2 cellular contexts compared by ENCODE assay signal in the genomic region with DNA sequence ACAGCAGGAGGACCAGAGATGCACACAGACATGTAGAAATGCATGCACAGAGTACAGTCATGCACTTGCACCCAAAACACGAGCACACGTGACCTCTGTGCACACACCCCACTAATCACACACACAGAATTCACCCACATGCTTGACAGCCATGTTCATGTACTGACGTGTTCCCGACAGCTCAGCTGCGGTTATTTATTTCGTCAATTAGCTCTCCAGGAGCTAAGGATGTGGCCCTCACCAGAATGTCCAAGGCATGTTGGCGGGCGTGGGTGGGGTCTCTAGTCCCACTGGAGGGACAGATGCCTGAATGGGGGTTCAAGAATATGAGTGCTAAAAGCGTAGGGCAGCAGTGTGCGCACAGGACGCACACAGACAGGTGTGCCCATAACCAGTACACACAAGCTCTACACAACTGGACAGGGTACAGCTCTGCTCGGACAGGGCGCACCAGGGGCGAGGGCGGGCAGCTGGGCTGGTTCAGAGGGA.
TF ChIP-seq lines count a peak whose summit lies in the region.

No MANE protein-coding gene starts in this region.

TF ChIP-seq in A549, 52 proteins besides CTCF, POLR2A, EP300 and RAD21:
- TF ChIP-seq BHLHE40 (IDR thresholded peaks at IDR 0.05; ENCODE audit: low read depth, low read length) (no peak), ZSCAN20 (CRISPR knock-in tag; IDR thresholded peaks at IDR 0.05) (no peak), ZNF302 (CRISPR knock-in tag; IDR thresholded peaks at IDR 0.05) (no peak), CEBPB (IDR thresholded peaks at IDR 0.05) (no peak), HOXB5 (CRISPR knock-in tag; IDR thresholded peaks at IDR 0.05) (no peak), CHD2 (IDR thresholded peaks at IDR 0.05; ENCODE audit: low read length, partially characterized antibody) (no peak)

TF ChIP-seq in GM12878, 131 proteins besides CTCF, POLR2A, EP300 and RAD21 (continues in another document):
- TF ChIP-seq, protein P1, sequence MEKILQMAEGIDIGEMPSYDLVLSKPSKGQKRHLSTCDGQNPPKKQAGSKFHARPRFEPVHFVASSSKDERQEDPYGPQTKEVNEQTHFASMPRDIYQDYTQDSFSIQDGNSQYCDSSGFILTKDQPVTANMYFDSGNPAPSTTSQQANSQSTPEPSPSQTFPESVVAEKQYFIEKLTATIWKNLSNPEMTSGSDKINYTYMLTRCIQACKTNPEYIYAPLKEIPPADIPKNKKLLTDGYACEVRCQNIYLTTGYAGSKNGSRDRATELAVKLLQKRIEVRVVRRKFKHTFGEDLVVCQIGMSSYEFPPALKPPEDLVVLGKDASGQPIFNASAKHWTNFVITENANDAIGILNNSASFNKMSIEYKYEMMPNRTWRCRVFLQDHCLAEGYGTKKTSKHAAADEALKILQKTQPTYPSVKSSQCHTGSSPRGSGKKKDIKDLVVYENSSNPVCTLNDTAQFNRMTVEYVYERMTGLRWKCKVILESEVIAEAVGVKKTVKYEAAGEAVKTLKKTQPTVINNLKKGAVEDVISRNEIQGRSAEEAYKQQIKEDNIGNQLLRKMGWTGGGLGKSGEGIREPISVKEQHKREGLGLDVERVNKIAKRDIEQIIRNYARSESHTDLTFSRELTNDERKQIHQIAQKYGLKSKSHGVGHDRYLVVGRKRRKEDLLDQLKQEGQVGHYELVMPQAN (conservative IDR thresholded peaks at IDR 0.05): 0 out of 2 replicates have a peak, but pooled peaks have one; percentile 4
- TF ChIP-seq SRF (IDR thresholded peaks at IDR 0.05; ENCODE audit: low read depth in 2 of 2, low read length in 2 of 2): no peak
- TF ChIP-seq TARDBP (IDR thresholded peaks at IDR 0.05; ENCODE audit: borderline replicate concordance): no peak
- TF ChIP-seq MYC (IDR thresholded peaks at IDR 0.05; ENCODE audit: insufficient read depth, insufficient read length, insufficient replicate concordance, low read length, severe bottlenecking): peak; percentile 41
- no peak for TF ChIP-seq IKZF1 (conservative IDR thresholded peaks at IDR 0.05)
- TF ChIP-seq, protein P2, sequence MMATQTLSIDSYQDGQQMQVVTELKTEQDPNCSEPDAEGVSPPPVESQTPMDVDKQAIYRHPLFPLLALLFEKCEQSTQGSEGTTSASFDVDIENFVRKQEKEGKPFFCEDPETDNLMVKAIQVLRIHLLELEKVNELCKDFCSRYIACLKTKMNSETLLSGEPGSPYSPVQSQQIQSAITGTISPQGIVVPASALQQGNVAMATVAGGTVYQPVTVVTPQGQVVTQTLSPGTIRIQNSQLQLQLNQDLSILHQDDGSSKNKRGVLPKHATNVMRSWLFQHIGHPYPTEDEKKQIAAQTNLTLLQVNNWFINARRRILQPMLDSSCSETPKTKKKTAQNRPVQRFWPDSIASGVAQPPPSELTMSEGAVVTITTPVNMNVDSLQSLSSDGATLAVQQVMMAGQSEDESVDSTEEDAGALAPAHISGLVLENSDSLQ (IDR thresholded peaks at IDR 0.05): peak; percentile 74
- peak; percentile 54; the same call in 1 of the 2 replicates for TF ChIP-seq LARP7 (IDR thresholded peaks at IDR 0.05)
- no peak for TF ChIP-seq ZSCAN29 (IDR thresholded peaks at IDR 0.05)
- TF ChIP-seq BCL11A (IDR thresholded peaks at IDR 0.05; ENCODE audit: low read depth, low read length): 0 out of 2 replicates have a peak, but pooled peaks have one; percentile 6
- no peak for TF ChIP-seq POLR2AphosphoS2 (IDR thresholded peaks at IDR 0.05; ENCODE audit: low read depth, low read length)
- TF ChIP-seq, protein P3, sequence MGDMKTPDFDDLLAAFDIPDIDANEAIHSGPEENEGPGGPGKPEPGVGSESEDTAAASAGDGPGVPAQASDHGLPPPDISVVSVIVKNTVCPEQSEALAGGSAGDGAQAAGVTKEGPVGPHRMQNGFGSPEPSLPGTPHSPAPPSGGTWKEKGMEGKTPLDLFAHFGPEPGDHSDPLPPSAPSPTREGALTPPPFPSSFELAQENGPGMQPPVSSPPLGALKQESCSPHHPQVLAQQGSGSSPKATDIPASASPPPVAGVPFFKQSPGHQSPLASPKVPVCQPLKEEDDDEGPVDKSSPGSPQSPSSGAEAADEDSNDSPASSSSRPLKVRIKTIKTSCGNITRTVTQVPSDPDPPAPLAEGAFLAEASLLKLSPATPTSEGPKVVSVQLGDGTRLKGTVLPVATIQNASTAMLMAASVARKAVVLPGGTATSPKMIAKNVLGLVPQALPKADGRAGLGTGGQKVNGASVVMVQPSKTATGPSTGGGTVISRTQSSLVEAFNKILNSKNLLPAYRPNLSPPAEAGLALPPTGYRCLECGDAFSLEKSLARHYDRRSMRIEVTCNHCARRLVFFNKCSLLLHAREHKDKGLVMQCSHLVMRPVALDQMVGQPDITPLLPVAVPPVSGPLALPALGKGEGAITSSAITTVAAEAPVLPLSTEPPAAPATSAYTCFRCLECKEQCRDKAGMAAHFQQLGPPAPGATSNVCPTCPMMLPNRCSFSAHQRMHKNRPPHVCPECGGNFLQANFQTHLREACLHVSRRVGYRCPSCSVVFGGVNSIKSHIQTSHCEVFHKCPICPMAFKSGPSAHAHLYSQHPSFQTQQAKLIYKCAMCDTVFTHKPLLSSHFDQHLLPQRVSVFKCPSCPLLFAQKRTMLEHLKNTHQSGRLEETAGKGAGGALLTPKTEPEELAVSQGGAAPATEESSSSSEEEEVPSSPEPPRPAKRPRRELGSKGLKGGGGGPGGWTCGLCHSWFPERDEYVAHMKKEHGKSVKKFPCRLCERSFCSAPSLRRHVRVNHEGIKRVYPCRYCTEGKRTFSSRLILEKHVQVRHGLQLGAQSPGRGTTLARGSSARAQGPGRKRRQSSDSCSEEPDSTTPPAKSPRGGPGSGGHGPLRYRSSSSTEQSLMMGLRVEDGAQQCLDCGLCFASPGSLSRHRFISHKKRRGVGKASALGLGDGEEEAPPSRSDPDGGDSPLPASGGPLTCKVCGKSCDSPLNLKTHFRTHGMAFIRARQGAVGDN (IDR thresholded peaks at IDR 0.05): no peak
- TF ChIP-seq HDAC6 (IDR thresholded peaks at IDR 0.05; ENCODE audit: unreplicated experiment): no peak
- TF ChIP-seq MTA2 (IDR thresholded peaks at IDR 0.05; ENCODE audit: low read depth): peak; percentile 24; the same call in 1 of the 2 replicates
- no peak for TF ChIP-seq SUPT20H (IDR thresholded peaks at IDR 0.05; ENCODE audit: borderline replicate concordance, control insufficient read depth, low read depth, low read length)
- TF ChIP-seq, protein P4, sequence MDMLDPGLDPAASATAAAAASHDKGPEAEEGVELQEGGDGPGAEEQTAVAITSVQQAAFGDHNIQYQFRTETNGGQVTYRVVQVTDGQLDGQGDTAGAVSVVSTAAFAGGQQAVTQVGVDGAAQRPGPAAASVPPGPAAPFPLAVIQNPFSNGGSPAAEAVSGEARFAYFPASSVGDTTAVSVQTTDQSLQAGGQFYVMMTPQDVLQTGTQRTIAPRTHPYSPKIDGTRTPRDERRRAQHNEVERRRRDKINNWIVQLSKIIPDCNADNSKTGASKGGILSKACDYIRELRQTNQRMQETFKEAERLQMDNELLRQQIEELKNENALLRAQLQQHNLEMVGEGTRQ (IDR thresholded peaks at IDR 0.05; ENCODE audit: borderline replicate concordance, low read depth, low read length): peak; percentile 81
- TF ChIP-seq SREBF1 (IDR thresholded peaks at IDR 0.05; ENCODE audit: low read length): no peak
- peak; percentile 67 to 89; a peak in 3 of 4 replicates for TF ChIP-seq BHLHE40 (IDR thresholded peaks at IDR 0.05; ENCODE audit: borderline replicate concordance in 1 of 2, low read depth in 2 of 2, low read length in 1 of 2)
- peak; percentile 52; the same call in 1 of the 2 replicates for TF ChIP-seq FOXK2 (IDR thresholded peaks at IDR 0.05)
- TF ChIP-seq HCFC1 (IDR thresholded peaks at IDR 0.05; ENCODE audit: low read length): no peak
- TF ChIP-seq ATF7 (IDR thresholded peaks at IDR 0.05; ENCODE audit: low read depth): no peak
- TF ChIP-seq ZNF274 (IDR thresholded peaks at IDR 0.05; ENCODE audit: insufficient read depth, insufficient read length): no peak
- TF ChIP-seq BMI1 (IDR thresholded peaks at IDR 0.05; ENCODE audit: borderline replicate concordance): no peak
- peak; percentile 61 for TF ChIP-seq MXI1 (IDR thresholded peaks at IDR 0.05; ENCODE audit: low read depth, low read length)
- TF ChIP-seq GATAD2B (conservative IDR thresholded peaks at IDR 0.05; ENCODE audit: low read depth): no peak
- TF ChIP-seq, protein P5, sequence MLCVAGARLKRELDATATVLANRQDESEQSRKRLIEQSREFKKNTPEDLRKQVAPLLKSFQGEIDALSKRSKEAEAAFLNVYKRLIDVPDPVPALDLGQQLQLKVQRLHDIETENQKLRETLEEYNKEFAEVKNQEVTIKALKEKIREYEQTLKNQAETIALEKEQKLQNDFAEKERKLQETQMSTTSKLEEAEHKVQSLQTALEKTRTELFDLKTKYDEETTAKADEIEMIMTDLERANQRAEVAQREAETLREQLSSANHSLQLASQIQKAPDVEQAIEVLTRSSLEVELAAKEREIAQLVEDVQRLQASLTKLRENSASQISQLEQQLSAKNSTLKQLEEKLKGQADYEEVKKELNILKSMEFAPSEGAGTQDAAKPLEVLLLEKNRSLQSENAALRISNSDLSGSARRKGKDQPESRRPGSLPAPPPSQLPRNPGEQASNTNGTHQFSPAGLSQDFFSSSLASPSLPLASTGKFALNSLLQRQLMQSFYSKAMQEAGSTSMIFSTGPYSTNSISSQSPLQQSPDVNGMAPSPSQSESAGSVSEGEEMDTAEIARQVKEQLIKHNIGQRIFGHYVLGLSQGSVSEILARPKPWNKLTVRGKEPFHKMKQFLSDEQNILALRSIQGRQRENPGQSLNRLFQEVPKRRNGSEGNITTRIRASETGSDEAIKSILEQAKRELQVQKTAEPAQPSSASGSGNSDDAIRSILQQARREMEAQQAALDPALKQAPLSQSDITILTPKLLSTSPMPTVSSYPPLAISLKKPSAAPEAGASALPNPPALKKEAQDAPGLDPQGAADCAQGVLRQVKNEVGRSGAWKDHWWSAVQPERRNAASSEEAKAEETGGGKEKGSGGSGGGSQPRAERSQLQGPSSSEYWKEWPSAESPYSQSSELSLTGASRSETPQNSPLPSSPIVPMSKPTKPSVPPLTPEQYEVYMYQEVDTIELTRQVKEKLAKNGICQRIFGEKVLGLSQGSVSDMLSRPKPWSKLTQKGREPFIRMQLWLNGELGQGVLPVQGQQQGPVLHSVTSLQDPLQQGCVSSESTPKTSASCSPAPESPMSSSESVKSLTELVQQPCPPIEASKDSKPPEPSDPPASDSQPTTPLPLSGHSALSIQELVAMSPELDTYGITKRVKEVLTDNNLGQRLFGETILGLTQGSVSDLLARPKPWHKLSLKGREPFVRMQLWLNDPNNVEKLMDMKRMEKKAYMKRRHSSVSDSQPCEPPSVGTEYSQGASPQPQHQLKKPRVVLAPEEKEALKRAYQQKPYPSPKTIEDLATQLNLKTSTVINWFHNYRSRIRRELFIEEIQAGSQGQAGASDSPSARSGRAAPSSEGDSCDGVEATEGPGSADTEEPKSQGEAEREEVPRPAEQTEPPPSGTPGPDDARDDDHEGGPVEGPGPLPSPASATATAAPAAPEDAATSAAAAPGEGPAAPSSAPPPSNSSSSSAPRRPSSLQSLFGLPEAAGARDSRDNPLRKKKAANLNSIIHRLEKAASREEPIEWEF (IDR thresholded peaks at IDR 0.05; ENCODE audit: insufficient replicate concordance, low read depth, low read length): peak; percentile 15
- TF ChIP-seq ZNF384 (IDR thresholded peaks at IDR 0.05; ENCODE audit: borderline replicate concordance, low read depth, low read length): no peak
- no peak for TF ChIP-seq ZNF622 (IDR thresholded peaks at IDR 0.05)
- TF ChIP-seq TCF7 (IDR thresholded peaks at IDR 0.05; ENCODE audit: borderline replicate concordance): no peak
- 0 out of 2 replicates have a peak, but pooled peaks have one; percentile 3 for TF ChIP-seq PAX5 (IDR thresholded peaks at IDR 0.05; ENCODE audit: borderline replicate concordance, low read depth, low read length)
- no peak for TF ChIP-seq RFX5 (IDR thresholded peaks at IDR 0.05; ENCODE audit: low read depth, low read length)
- TF ChIP-seq SREBF2 (IDR thresholded peaks at IDR 0.05; ENCODE audit: low read length): no peak
- TF ChIP-seq POLR2AphosphoS5 (IDR thresholded peaks at IDR 0.05; ENCODE audit: low read length): peak; percentile 80
- no peak for TF ChIP-seq EZH2 (IDR thresholded peaks at IDR 0.05; ENCODE audit: borderline replicate concordance, control insufficient read depth, low read depth, low read length)
- no peak for TF ChIP-seq CEBPB (IDR thresholded peaks at IDR 0.05; ENCODE audit: borderline replicate concordance in 1 of 2, low read depth in 2 of 2, low read length in 2 of 2)
- TF ChIP-seq RB1 (IDR thresholded peaks at IDR 0.05; ENCODE audit: borderline replicate concordance): no peak
- TF ChIP-seq RAD51 (IDR thresholded peaks at IDR 0.05): peak; percentile 92
- TF ChIP-seq, protein P6, sequence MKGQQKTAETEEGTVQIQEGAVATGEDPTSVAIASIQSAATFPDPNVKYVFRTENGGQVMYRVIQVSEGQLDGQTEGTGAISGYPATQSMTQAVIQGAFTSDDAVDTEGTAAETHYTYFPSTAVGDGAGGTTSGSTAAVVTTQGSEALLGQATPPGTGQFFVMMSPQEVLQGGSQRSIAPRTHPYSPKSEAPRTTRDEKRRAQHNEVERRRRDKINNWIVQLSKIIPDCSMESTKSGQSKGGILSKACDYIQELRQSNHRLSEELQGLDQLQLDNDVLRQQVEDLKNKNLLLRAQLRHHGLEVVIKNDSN (IDR thresholded peaks at IDR 0.05; ENCODE audit: borderline replicate concordance, extremely low read length, insufficient read depth, low read depth, low read length): peak; percentile 78
- TF ChIP-seq GABPA (IDR thresholded peaks at IDR 0.05; ENCODE audit: low read depth): no peak
- no peak for TF ChIP-seq RCOR1 (conservative IDR thresholded peaks at IDR 0.05; ENCODE audit: low read depth, low read length)
- TF ChIP-seq, protein P7, sequence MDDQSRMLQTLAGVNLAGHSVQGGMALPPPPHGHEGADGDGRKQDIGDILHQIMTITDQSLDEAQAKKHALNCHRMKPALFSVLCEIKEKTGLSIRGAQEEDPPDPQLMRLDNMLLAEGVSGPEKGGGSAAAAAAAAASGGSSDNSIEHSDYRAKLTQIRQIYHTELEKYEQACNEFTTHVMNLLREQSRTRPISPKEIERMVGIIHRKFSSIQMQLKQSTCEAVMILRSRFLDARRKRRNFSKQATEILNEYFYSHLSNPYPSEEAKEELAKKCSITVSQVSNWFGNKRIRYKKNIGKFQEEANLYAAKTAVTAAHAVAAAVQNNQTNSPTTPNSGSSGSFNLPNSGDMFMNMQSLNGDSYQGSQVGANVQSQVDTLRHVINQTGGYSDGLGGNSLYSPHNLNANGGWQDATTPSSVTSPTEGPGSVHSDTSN (IDR thresholded peaks at IDR 0.05; ENCODE audit: insufficient replicate concordance, low read depth, low read length): no peak
- no peak for TF ChIP-seq ZNF24 (IDR thresholded peaks at IDR 0.05)
- 0 out of 2 replicates have a peak, but pooled peaks have one; percentile 4 for TF ChIP-seq ZBED1 (IDR thresholded peaks at IDR 0.05; ENCODE audit: borderline replicate concordance)
- TF ChIP-seq ZNF207 (IDR thresholded peaks at IDR 0.05; ENCODE audit: borderline replicate concordance): no peak
- TF ChIP-seq, protein P8, sequence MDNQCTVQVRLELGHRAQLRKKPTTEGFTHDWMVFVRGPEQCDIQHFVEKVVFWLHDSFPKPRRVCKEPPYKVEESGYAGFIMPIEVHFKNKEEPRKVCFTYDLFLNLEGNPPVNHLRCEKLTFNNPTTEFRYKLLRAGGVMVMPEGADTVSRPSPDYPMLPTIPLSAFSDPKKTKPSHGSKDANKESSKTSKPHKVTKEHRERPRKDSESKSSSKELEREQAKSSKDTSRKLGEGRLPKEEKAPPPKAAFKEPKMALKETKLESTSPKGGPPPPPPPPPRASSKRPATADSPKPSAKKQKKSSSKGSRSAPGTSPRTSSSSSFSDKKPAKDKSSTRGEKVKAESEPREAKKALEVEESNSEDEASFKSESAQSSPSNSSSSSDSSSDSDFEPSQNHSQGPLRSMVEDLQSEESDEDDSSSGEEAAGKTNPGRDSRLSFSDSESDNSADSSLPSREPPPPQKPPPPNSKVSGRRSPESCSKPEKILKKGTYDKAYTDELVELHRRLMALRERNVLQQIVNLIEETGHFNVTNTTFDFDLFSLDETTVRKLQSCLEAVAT (IDR thresholded peaks at IDR 0.05): peak; percentile 70
- TF ChIP-seq SMARCA5 (IDR thresholded peaks at IDR 0.05): peak; percentile 52; the same call in 1 of the 2 replicates
